Comparison of ENCODE assay signal across 8 cellular contexts in the genomic region with DNA sequence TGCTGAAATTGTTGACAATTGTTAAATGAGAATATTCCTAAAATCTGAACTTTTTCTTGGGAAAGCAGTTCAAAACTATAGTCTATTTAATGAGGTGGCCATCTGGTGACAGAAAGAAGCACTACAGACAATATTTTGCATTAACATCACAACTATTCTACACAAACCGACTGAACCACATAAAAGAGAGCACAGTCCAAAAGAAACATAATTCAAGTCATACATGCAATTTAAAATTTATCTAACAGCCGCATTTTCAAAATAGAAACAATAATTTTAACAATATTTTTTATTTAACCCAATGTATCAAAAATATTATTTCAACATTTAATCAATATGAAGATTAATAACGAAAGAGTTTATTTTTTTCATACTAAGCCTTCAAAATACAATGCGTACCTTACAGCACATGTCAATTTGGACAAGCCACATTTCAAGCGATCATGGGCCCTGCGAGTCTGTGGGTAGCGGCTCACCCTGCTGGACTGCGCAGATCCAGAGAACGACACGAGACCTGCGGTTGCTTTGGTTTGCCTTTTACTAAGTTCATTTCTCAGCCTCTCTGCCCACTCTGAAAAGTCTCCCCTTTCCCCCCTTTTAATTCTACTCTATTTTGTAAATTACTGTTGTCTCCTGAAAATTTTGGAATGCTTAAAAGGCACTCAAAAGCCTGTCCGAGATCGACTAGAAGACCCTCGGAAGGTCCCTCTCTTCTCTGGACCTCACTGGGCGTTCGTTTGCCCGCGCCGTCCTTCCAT. TPM values are rescaled to one million over a fixed set of nuclear protein-coding genes. Genes with fewer than 3 reads are reported as not detected.
A peak's percentile ranks its signal among the peaks of the same experiment; 100 is the strongest.
DNase-seq lines count a peak whose midpoint lies in the region; ATAC-seq, FAIRE-seq and TF ChIP-seq lines count a peak whose summit lies in the region.

No MANE protein-coding gene starts in this region.

- no peaks in the 10 kb centered on the region for H3K9me2 ChIP-seq in GM23248 (ENCODE audit: insufficient read depth)

- DNase-seq in DMS79 (lab: John Stamatoyannopoulos, UW): peak; percentile 11
- DNase-seq in GM23248: peak; percentile 60
- peak; percentile 53 for DNase-seq in NCI-H2107 (lab: John Stamatoyannopoulos, UW)
- peak in 33 of 42 donors; percentile 4 to 60 (median 26) for DNase-seq in head of caudate nucleus
- peak; percentile 72 for DNase-seq in osteoblast (ENCODE audit: insufficient read length, low spot score, missing footprints)
- no peak for DNase-seq in RCC 7860 (ENCODE audit: low spot score)

- peak; percentile 49 for ATAC-seq in activated T-helper 17 cell treated with anti-CD3 and anti-CD28 coated beads, Interleukin-2, amount 50 U/mL, for 72 hours (replicated peaks)
- ATAC-seq in GM21447 (IDR thresholded peaks at IDR 0.05; ENCODE audit: unreplicated experiment): no peak

- H3K36me3 ChIP-seq in GM23248 (ENCODE audit: low read depth) (no peaks in the 10 kb centered on the region), osteoblast (ENCODE audit: insufficient read depth, low read length) (no peaks in the 10 kb centered on the region)

- no peaks in the 10 kb centered on the region for H3F3A ChIP-seq in GM23248 (ENCODE audit: insufficient read depth)

- peak; percentile 49 for TF ChIP-seq CTCF in osteoblast (IDR thresholded peaks at IDR 0.05; ENCODE audit: extremely low read depth, low read depth, low read length)

- in situ Hi-C loops in GM23248 (cut with MboI): no loop called here

- peak overlapping the region; percentile 51 for H3K4me3 ChIP-seq in GM23248
- H3K4me3 ChIP-seq in osteoblast (ENCODE audit: insufficient read depth, low read length): peak overlapping the region; percentile 57

- H3K4me2 ChIP-seq in GM23248 (ENCODE audit: unreplicated experiment) (peak overlapping the region; percentile 59), osteoblast (ENCODE audit: insufficient read depth, low read length) (peak overlapping the region; percentile 67)

- peaks cover 27% of the 10 kb centered on the region for H3K27me3 Mint-ChIP-seq in activated T-helper 17 cell treated with anti-CD3 and anti-CD28 coated beads, Interleukin-2, amount 50 U/mL, for 72 hours

- no peaks in the 10 kb centered on the region for H3K36me3 Mint-ChIP-seq in activated T-helper 17 cell treated with anti-CD3 and anti-CD28 coated beads, Interleukin-2, amount 50 U/mL, for 72 hours (ENCODE audit: low read depth)

- H2AFZ ChIP-seq in GM23248 (peak overlapping the region; percentile 28), osteoblast (ENCODE audit: low read length) (peak overlapping the region; percentile 46)

- H3K79me2 ChIP-seq in GM23248 (ENCODE audit: insufficient read depth) (no peaks in the 10 kb centered on the region), osteoblast (ENCODE audit: insufficient read depth, low read length) (no peaks in the 10 kb centered on the region)

- H3K4me1 ChIP-seq in GM23248 (ENCODE audit: insufficient read depth) (peaks cover 4% of the 10 kb centered on the region; the same call in 1 of the 2 replicates), osteoblast (ENCODE audit: insufficient read depth, low read length) (peaks cover 9% of the 10 kb centered on the region)

- H3K27ac ChIP-seq in GM23248: no peak overlapping the region
- no peak overlapping the region for H3K27ac ChIP-seq in osteoblast (ENCODE audit: low read depth, low read length)

- no peak overlapping the region for H3K9ac ChIP-seq in GM23248

- H3K27me3 ChIP-seq in GM23248 (replicated peaks; ENCODE audit: insufficient read depth): peaks cover 36% of the 10 kb centered on the region
- H3K27me3 ChIP-seq in osteoblast (ENCODE audit: insufficient read depth, low read length): peaks cover 17% of the 10 kb centered on the region

- FAIRE-seq in RCC 7860 (lab: Jason Lieb, UNC): no peak

- WGBS in GM23248 (ENCODE audit: low coverage in 1 of 2, low lambda C conversion rate in 2 of 2, missing lambda C conversion rate in 2 of 2), 2 experiments: 1 to 3% methylated on average over 19 of the region's 19 CpGs

- H4K20me1 ChIP-seq in GM23248 (ENCODE audit: insufficient read depth): no peaks in the 10 kb centered on the region
- H4K20me1 ChIP-seq in osteoblast (ENCODE audit: insufficient read depth, low read length): no peaks in the 10 kb centered on the region

- H3K9me3 Mint-ChIP-seq in activated T-helper 17 cell treated with anti-CD3 and anti-CD28 coated beads, Interleukin-2, amount 50 U/mL, for 72 hours: no peaks in the 10 kb centered on the region

- H3K27ac Mint-ChIP-seq in activated T-helper 17 cell treated with anti-CD3 and anti-CD28 coated beads, Interleukin-2, amount 50 U/mL, for 72 hours: no peak overlapping the region

- peak overlapping the region; percentile 61 for H3K4me3 Mint-ChIP-seq in activated T-helper 17 cell treated with anti-CD3 and anti-CD28 coated beads, Interleukin-2, amount 50 U/mL, for 72 hours

- no peaks in the 10 kb centered on the region for H3K4me1 Mint-ChIP-seq in activated T-helper 17 cell treated with anti-CD3 and anti-CD28 coated beads, Interleukin-2, amount 50 U/mL, for 72 hours

- H3K9me3 ChIP-seq in GM23248 (ENCODE audit: low read depth): no peaks in the 10 kb centered on the region
- no peaks in the 10 kb centered on the region for H3K9me3 ChIP-seq in osteoblast (ENCODE audit: low read depth, low read length)

- intact Hi-C loops in head of caudate nucleus (cut with DNase I): loop anchor here (10.0 kb wide), 1 partner anchor 204 kb away; no protein-coding TSS in a partner anchor

RNA-seq across cellular contexts. Expression of a gene that starts 0.9 kb away (rescaled TPM):
- total RNA-seq in GM23248 (2014; rRNA removed; shearing (Covaris generic)): not detected in 2 replicates
- not detected in 2 replicates for polyA plus RNA-seq in GM23248 (2016; fragmentation: Nextera tagmentation; extraction: Ambion mirVana)
- not detected for total RNA-seq in activated T-helper 17 cell treated with anti-CD3 and anti-CD28 coated beads, Interleukin-2, amount 50 U/mL, for 72 hours
- not detected in 2 replicates for total RNA-seq in osteoblast

RNA-seq across cellular contexts. Expression of a gene that starts 48.4 kb away (rescaled TPM):
- total RNA-seq in GM23248 (2014; rRNA removed; shearing (Covaris generic)): not detected in 2 replicates
- polyA plus RNA-seq in GM23248 (2016; fragmentation: Nextera tagmentation; extraction: Ambion mirVana): 0.15 and 0.33 TPM in 2 replicates
- not detected for total RNA-seq in activated T-helper 17 cell treated with anti-CD3 and anti-CD28 coated beads, Interleukin-2, amount 50 U/mL, for 72 hours
- total RNA-seq in osteoblast: under 0.01 and 0.29 TPM in 2 replicates
